In the genomic region with DNA sequence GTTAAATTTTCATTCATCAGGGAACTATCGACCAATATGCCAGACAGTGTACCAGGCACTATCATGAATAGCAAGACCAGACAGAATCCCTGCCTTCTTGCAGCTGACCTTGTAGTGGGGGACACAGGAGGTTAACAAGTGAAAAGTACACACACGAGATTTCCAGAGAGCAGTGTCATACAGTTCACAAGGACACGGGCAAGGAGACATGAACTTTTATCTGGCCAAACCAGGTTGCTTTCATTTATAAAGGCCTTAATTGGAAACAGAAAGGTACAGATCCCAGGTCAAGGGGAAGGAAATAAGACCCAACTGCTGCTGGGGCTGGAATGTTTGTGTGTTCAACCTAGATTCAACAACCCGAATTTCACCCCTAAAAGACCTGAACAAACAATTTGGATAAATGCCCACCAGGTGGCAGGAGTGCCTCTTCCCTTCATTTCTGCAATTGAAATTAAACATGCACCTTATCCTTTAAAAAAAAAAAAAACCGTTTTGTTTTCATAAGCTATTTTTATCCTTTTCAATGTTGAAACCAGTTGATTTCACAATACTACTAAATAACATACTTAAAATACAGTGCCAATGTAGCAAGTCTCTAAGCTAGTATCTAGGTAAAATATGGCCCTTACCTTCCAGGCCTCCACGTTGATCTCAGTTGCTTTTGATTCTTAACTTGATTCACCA, we compare ENCODE assay signal across 8 cellular contexts.
DNase-seq lines count a peak whose midpoint lies in the region; ATAC-seq and TF ChIP-seq lines count a peak whose summit lies in the region.

No MANE protein-coding gene starts in this region.

- intact Hi-C loops in activated naive CD4-positive, alpha-beta T cell treated with anti-CD3 and anti-CD28 coated beads for 36 hours (cut with micrococcal nuclease) = loop anchor here (1.0 to 5.0 kb wide), 3 partner anchors 223 to 423 kb away; no protein-coding TSS in a partner anchor
- intact Hi-C loops in head of caudate nucleus (cut with DNase I) = loop anchor here (5.0 kb wide), 1 partner anchor 223 kb away; no protein-coding TSS in a partner anchor

- H3K4me1 ChIP-seq in OCI-LY3 (ENCODE audit: low read length) = peaks cover 34% of the 10 kb centered on the region

- H3K9me3 ChIP-seq in OCI-LY3 (ENCODE audit: insufficient read depth, low read length) = no peaks in the 10 kb centered on the region

- no peak overlapping the region; the same call in 1 of the 2 replicates for H3K27ac Mint-ChIP-seq in HFFc6
- no peak overlapping the region for H3K27ac Mint-ChIP-seq in activated naive CD4-positive, alpha-beta T cell treated with anti-CD3 and anti-CD28 coated beads for 36 hours

- H4K20me1 ChIP-seq in OCI-LY3 (ENCODE audit: insufficient read depth, low read length) = no peaks in the 10 kb centered on the region

- peak overlapping the region; percentile 46 for H3K4me2 ChIP-seq in OCI-LY3 (ENCODE audit: low read length)

- no peak overlapping the region for H3K27ac ChIP-seq in OCI-LY3 (ENCODE audit: low read length)

- ATAC-seq in HG03442 (IDR thresholded peaks at IDR 0.05; ENCODE audit: unreplicated experiment) (no peak), GM19023 (IDR thresholded peaks at IDR 0.05; ENCODE audit: unreplicated experiment) (no peak)

- no peak overlapping the region for H3K4me3 Mint-ChIP-seq in HFFc6
- no peak overlapping the region for H3K4me3 Mint-ChIP-seq in activated naive CD4-positive, alpha-beta T cell treated with anti-CD3 and anti-CD28 coated beads for 36 hours

- TF ChIP-seq CTCF in HFFc6 (IDR thresholded peaks at IDR 0.05) = peak; percentile 88
- TF ChIP-seq CTCF in OCI-LY3 (IDR thresholded peaks at IDR 0.05; ENCODE audit: low read depth, low read length) = peak; percentile 74

- DNase-seq in COLO829 (ENCODE audit: low spot score) (peak; percentile 63), HFFc6 (peak; percentile 49), head of caudate nucleus (peak in 32 of 42 donors; percentile 9 to 71 (median 46)), retina (peak; percentile 55)
- peak; percentile 67 for DNase-seq in activated naive CD4-positive, alpha-beta T cell treated with anti-CD3 and anti-CD28 coated beads for 36 hours

- H3K79me2 ChIP-seq in OCI-LY3 (ENCODE audit: low read length) = no peaks in the 10 kb centered on the region

- peaks cover 2% of the 10 kb centered on the region; the same call in 1 of the 2 replicates for H3K27me3 Mint-ChIP-seq in HFFc6 (ENCODE audit: insufficient read depth)
- H3K27me3 Mint-ChIP-seq in activated naive CD4-positive, alpha-beta T cell treated with anti-CD3 and anti-CD28 coated beads for 36 hours (ENCODE audit: low read depth) = no peaks in the 10 kb centered on the region

- 0 out of 2 replicates have a peak, but pooled peaks cover 7% of the 10 kb centered on the region for H3K27me3 ChIP-seq in OCI-LY3 (ENCODE audit: low read depth, low read length)

- no peaks in the 10 kb centered on the region for H3K36me3 Mint-ChIP-seq in HFFc6 (ENCODE audit: low read depth)
- no peaks in the 10 kb centered on the region for H3K36me3 Mint-ChIP-seq in activated naive CD4-positive, alpha-beta T cell treated with anti-CD3 and anti-CD28 coated beads for 36 hours (ENCODE audit: low read depth)

- H3K9me3 Mint-ChIP-seq in HFFc6 = no peaks in the 10 kb centered on the region
- H3K9me3 Mint-ChIP-seq in activated naive CD4-positive, alpha-beta T cell treated with anti-CD3 and anti-CD28 coated beads for 36 hours = no peaks in the 10 kb centered on the region

- H3K4me3 ChIP-seq in OCI-LY3 (ENCODE audit: low read length) = peak overlapping the region; percentile 12; the same call in 1 of the 2 replicates

- peak overlapping the region; percentile 79 for H2AFZ ChIP-seq in OCI-LY3 (ENCODE audit: low read depth, low read length)

- CTCF ChIA-PET in activated naive CD4-positive, alpha-beta T cell treated with anti-CD3 and anti-CD28 coated beads for 36 hours (lab: Charles Lee) = interaction anchor here (0.5 to 2.3 kb wide), 29 partner anchors 9 to 407 kb away, joined by 3 to 32 read pairs (median 4); no protein-coding TSS in a partner anchor

- H3K36me3 ChIP-seq in OCI-LY3 (replicated peaks; ENCODE audit: low read depth, low read length) = no peaks in the 10 kb centered on the region

- peaks cover 7% of the 10 kb centered on the region; the same call in 1 of the 2 replicates for H3K4me1 Mint-ChIP-seq in HFFc6 (ENCODE audit: low read depth)
- peaks cover 14% of the 10 kb centered on the region for H3K4me1 Mint-ChIP-seq in activated naive CD4-positive, alpha-beta T cell treated with anti-CD3 and anti-CD28 coated beads for 36 hours (ENCODE audit: low read depth)

- H3K9ac ChIP-seq in OCI-LY3 (ENCODE audit: low read length) = peak overlapping the region; percentile 19; the same call in 1 of the 2 replicates
